11 cellular contexts compared by ENCODE assay signal in the genomic region with DNA sequence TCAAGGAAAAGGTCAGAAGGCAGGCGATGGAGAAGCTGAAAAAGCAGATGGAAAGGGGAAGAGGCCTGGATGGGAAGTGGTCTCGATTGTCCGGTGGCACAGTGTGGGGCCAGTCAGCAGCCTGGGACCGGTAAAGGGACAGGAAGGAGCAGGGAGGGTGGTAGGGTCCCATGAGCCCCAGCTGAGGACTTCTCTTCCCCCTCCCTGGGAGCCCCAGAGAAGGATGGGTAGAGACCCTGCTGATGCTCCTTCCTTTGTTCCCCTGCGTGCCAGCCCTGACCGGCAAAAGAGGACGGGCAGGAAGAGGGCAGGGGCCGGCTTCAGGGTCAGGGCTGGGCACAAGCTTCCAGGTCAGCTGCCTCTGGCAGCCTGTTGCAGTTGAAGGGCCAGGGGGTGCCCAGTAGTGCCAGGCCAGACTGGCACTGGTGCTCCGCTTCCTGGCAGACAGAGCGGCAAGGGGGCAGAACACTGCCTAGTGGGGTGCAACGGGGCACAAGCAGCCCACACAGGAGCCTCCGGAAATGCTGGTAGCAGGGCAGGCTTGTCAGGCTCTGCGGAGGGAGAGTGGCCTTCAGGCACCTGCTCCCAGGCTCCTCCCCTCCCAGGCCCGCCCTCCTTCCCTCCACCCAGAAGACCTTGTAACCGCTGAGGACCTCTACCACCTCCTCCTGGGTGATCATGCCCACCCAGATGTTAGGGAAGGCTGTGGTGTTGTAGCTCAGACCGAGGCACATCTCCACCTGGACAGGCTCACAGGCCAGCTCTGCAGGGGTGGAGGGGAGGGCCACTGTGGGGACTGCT. TPM values are rescaled to one million over a fixed set of nuclear protein-coding genes. Genes with fewer than 3 reads are reported as not detected.
DNase-seq lines count a peak whose midpoint lies in the region; ATAC-seq and TF ChIP-seq lines count a peak whose summit lies in the region.
"Had no signal": no experiment of that assay in that cellular context is flagged by ENCODE, and none has a peak within 500 bp of the region (broad histone marks: within the 10 kb centered on the region; RNA-seq: fewer than 3 reads in every experiment).

No MANE protein-coding gene starts in this region.

- H3K36me3 ChIP-seq in CD4-positive, CD25-positive, alpha-beta regulatory T cell (ENCODE audit: control insufficient read depth, insufficient read depth, low read length), result no peaks in the 10 kb centered on the region

- peaks cover 55% of the 10 kb centered on the region for H3K27me3 Mint-ChIP-seq in CD4-positive, CD25-positive, alpha-beta regulatory T cell
- peaks cover 36% of the 10 kb centered on the region for H3K27me3 Mint-ChIP-seq in brain
- H3K27me3 Mint-ChIP-seq in naive thymus-derived CD8-positive, alpha-beta T cell, result peaks cover 9 to 47% (median 28%) of the 10 kb centered on the region in 5 donors

- POLR2A ChIA-PET in naive thymus-derived CD8-positive, alpha-beta T cell (lab: Charles Lee), result interaction anchor here (1.0 to 1.4 kb wide), 2 partner anchors 28 to 40 kb away, joined by 3 read pairs; no protein-coding TSS in a partner anchor

- peak overlapping the region; percentile 15 to 52 (median 20) for H3K4me3 Mint-ChIP-seq in CD4-positive, CD25-positive, alpha-beta regulatory T cell
- H3K4me3 Mint-ChIP-seq in brain, result peak overlapping the region; percentile 5 to 75 (median 60)
- H3K4me3 Mint-ChIP-seq in naive thymus-derived CD8-positive, alpha-beta T cell, result peak overlapping the region in 8 of 10 donors; percentile 5 to 66 (median 38)

- no peaks in the 10 kb centered on the region for H3K9me3 ChIP-seq in CD4-positive, CD25-positive, alpha-beta regulatory T cell (ENCODE audit: control insufficient read depth in 2 of 2, low read length in 2 of 2)

- H3K4me3 ChIP-seq in CD4-positive, CD25-positive, alpha-beta regulatory T cell (ENCODE audit: low read depth, low read length), result no peak overlapping the region

- H3K27ac Mint-ChIP-seq in CD4-positive, CD25-positive, alpha-beta regulatory T cell, result no peak overlapping the region
- H3K27ac Mint-ChIP-seq in brain, result peak overlapping the region in 4 of 5 experiments; percentile 78 to 89 (median 84)
- H3K27ac Mint-ChIP-seq in naive thymus-derived CD8-positive, alpha-beta T cell, result peak overlapping the region in 3 of 10 donors; percentile 16 to 75 (median 17)

- peaks cover 25% of the 10 kb centered on the region for H3K4me1 ChIP-seq in CD4-positive, CD25-positive, alpha-beta regulatory T cell (ENCODE audit: control insufficient read depth, insufficient read depth, low read length, poor library complexity, severe bottlenecking)

- peaks cover 4% of the 10 kb centered on the region for H3K27me3 ChIP-seq in CD4-positive, CD25-positive, alpha-beta regulatory T cell (ENCODE audit: control insufficient read depth, insufficient read depth, low read length)

- no peak for DNase-seq in CD4-positive, CD25-positive, alpha-beta regulatory T cell
- no peak for DNase-seq in naive thymus-derived CD8-positive, alpha-beta T cell
- no peak for DNase-seq in medulla oblongata (ENCODE audit: extremely low spot score)
- no peak for DNase-seq in NCI-H524 treated with DMSO at 0.1 percent for 48 hours (lab: John Stamatoyannopoulos, UW)
- DNase-seq: CD8-positive, alpha-beta memory T cell; effector memory CD4-positive, alpha-beta T cell; SHP77 had no signal

- H3K4me1 Mint-ChIP-seq in CD4-positive, CD25-positive, alpha-beta regulatory T cell, result peaks cover 5 to 34% (median 17%) of the 10 kb centered on the region in 4 donors
- peaks cover 40% of the 10 kb centered on the region for H3K4me1 Mint-ChIP-seq in brain
- peaks cover 10 to 41% (median 27%) of the 10 kb centered on the region in 4 donors for H3K4me1 Mint-ChIP-seq in naive thymus-derived CD8-positive, alpha-beta T cell

- H3K9me3 Mint-ChIP-seq in CD4-positive, CD25-positive, alpha-beta regulatory T cell, result peaks cover 0 to 5% (median 0%) of the 10 kb centered on the region in 7 donors
- H3K9me3 Mint-ChIP-seq in brain, result peaks cover 0 to 2% (median 0%) of the 10 kb centered on the region in 5 experiments
- no peaks in the 10 kb centered on the region for H3K9me3 Mint-ChIP-seq in naive thymus-derived CD8-positive, alpha-beta T cell
- H3K9me3 Mint-ChIP-seq: CD8-positive, alpha-beta memory T cell had no signal

- peaks cover 9% of the 10 kb centered on the region for H3K36me3 Mint-ChIP-seq in CD4-positive, CD25-positive, alpha-beta regulatory T cell
- H3K36me3 Mint-ChIP-seq in brain, result no peaks in the 10 kb centered on the region
- H3K36me3 Mint-ChIP-seq in naive thymus-derived CD8-positive, alpha-beta T cell, result peaks cover 0 to 9% (median 3%) of the 10 kb centered on the region in 3 donors

- TF ChIP-seq CTCF in brain (conservative IDR thresholded peaks at IDR 0.05), result no peak

- no peak overlapping the region for H3K27ac ChIP-seq in CD4-positive, CD25-positive, alpha-beta regulatory T cell (ENCODE audit: insufficient read depth, low read length, poor library complexity, severe bottlenecking)

- no peak for ATAC-seq in CD4-positive, CD25-positive, alpha-beta regulatory T cell (ENCODE audit: low read depth in 2 of 2)
- peak; percentile 25 to 37 for ATAC-seq in naive thymus-derived CD8-positive, alpha-beta T cell
- no peak for ATAC-seq in HG03139 (IDR thresholded peaks at IDR 0.05; ENCODE audit: unreplicated experiment)

RNA-seq across cellular contexts. Expression of gene C1QTNF5, which starts 0.7 kb away (rescaled TPM):
- not detected for total RNA-seq in CD4-positive, CD25-positive, alpha-beta regulatory T cell
- not detected for polyA plus RNA-seq in CD4-positive, CD25-positive, alpha-beta regulatory T cell
- 13.2 TPM for polyA plus RNA-seq in brain (ENCODE audit: insufficient read depth, low read depth, low replicate concordance)
- not detected for total RNA-seq in naive thymus-derived CD8-positive, alpha-beta T cell
- not detected for polyA plus RNA-seq in naive thymus-derived CD8-positive, alpha-beta T cell
- total RNA-seq: CD8-positive, alpha-beta memory T cell had no signal
- polyA plus RNA-seq: CD8-positive, alpha-beta memory T cell had no signal

RNA-seq across cellular contexts. Expression of gene MFRP, which starts 5.1 kb away (rescaled TPM):
- total RNA-seq in CD4-positive, CD25-positive, alpha-beta regulatory T cell, result not detected
- polyA plus RNA-seq in CD4-positive, CD25-positive, alpha-beta regulatory T cell, result not detected
- not detected for polyA plus RNA-seq in brain (ENCODE audit: insufficient read depth, low read depth, low replicate concordance)
- not detected for total RNA-seq in naive thymus-derived CD8-positive, alpha-beta T cell
- not detected for polyA plus RNA-seq in naive thymus-derived CD8-positive, alpha-beta T cell
- total RNA-seq: CD8-positive, alpha-beta memory T cell; M059J; mucosa of gallbladder had no signal
- polyA plus RNA-seq: CD8-positive, alpha-beta memory T cell had no signal

RNA-seq across cellular contexts. Expression of gene RNF26, which starts 7.1 kb away (rescaled TPM):
- total RNA-seq in CD4-positive, CD25-positive, alpha-beta regulatory T cell, result 21.0 TPM
- 10 to 100 TPM; 27.5 to 38.3 (median 37.4) TPM for polyA plus RNA-seq in CD4-positive, CD25-positive, alpha-beta regulatory T cell
- polyA plus RNA-seq in brain (ENCODE audit: insufficient read depth, low read depth, low replicate concordance), result 52.0 TPM
- 10 to 100 TPM; 19.8 to 21.1 TPM for total RNA-seq in naive thymus-derived CD8-positive, alpha-beta T cell
- 10 to 100 TPM; 37.0 to 45.9 (median 39.6) TPM for polyA plus RNA-seq in naive thymus-derived CD8-positive, alpha-beta T cell

RNA-seq across cellular contexts. Expression of gene MCAM, which starts 24.5 kb away (rescaled TPM):
- total RNA-seq in CD4-positive, CD25-positive, alpha-beta regulatory T cell, result 10.1 TPM
- 1 to 10 TPM in 3 of 4 donors, under 1 TPM in 1; 0.37 to 1.6 (median 1.5) TPM for polyA plus RNA-seq in CD4-positive, CD25-positive, alpha-beta regulatory T cell
- 58.3 TPM for polyA plus RNA-seq in brain (ENCODE audit: insufficient read depth, low read depth, low replicate concordance)
- total RNA-seq in naive thymus-derived CD8-positive, alpha-beta T cell, result under 1 TPM; 0.33 to 0.55 TPM
- polyA plus RNA-seq in naive thymus-derived CD8-positive, alpha-beta T cell, result 1 to 10 TPM in 1 of 3 donors, under 1 TPM in 2; 0.35 to 1.2 (median 0.65) TPM

RNA-seq across cellular contexts. Expression of gene USP2, which starts 40.1 kb away (rescaled TPM):
- 1.6 TPM for total RNA-seq in CD4-positive, CD25-positive, alpha-beta regulatory T cell
- polyA plus RNA-seq in CD4-positive, CD25-positive, alpha-beta regulatory T cell, result under 1 TPM in 1 of 4 donors, not detected in 3; 0.22 TPM
- 10.1 TPM for polyA plus RNA-seq in brain (ENCODE audit: insufficient read depth, low read depth, low replicate concordance)
- total RNA-seq in naive thymus-derived CD8-positive, alpha-beta T cell, result under 1 TPM; 0.16 to 0.23 TPM
- under 1 TPM in 1 of 3 donors, not detected in 2; 0.13 TPM for polyA plus RNA-seq in naive thymus-derived CD8-positive, alpha-beta T cell
- polyA plus RNA-seq: CD8-positive, alpha-beta memory T cell had no signal

Comparison
In these comparisons a context has a peak if more than half of its experiments do, and no peak if none do; other contexts are left out.
1. ATAC-seq: peak in naive thymus-derived CD8-positive, alpha-beta T cell (2 of 2); none in CD4-positive, CD25-positive, alpha-beta regulatory T cell (0 of 2) and HG03139 (single experiment).
2. H3K27ac Mint-ChIP-seq: peak in brain (4 of 5); none in CD4-positive, CD25-positive, alpha-beta regulatory T cell (0 of 3).
3. RNA of gene C1QTNF5, which starts 0.7 kb away (polyA plus RNA-seq): 13.2 TPM in brain (single experiment); not detected in CD4-positive, CD25-positive, alpha-beta regulatory T cell and not detected in naive thymus-derived CD8-positive, alpha-beta T cell; every median in the first group is over 10 times any median in the second.
4. Peak in every context shown above with its lines, with median percentiles within 50 percentile points of each other: H3K4me3 Mint-ChIP-seq.